1 cellular context compared by ENCODE assay signal in the genomic region with DNA sequence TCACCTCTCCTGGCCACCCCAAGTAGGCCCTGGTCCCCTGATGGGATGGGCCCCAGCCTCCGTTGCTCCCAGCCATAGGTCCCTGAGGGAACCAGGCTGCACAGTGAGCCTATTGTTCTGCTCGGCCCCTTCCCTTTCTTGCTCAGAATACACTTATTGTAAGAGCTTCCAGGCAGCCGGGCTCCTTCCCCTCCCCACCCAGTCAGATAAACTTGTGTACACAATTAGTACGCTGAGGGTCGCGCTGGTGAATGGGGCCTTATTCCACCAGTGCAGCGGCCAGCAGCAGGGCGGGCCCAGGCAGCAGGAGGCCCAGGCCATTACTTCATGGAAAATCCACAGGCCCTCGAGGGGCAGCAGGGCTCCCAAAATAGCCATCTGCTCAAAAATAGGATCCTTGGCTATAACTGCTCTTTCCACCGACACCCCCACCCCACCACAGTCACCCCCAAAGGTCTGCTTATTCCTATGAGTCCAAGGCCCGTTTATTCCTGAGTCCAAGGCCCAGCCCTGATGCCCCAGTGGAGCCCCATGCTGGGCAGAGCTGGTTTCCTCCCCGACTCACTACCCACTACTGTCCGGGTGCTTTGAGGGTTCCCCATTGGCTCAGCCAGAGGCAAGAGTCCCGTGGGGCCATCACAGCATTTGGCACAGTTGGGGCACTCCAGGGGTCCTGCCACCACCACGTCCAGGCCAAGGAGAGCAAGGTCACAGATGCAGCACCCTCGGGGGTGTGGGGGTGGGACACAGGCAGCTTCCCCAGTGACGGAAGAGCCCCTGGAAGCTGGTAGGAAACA.
TF ChIP-seq lines count a peak whose summit lies in the region.

No MANE protein-coding gene starts in this region.

TF ChIP-seq in HepG2, 621 proteins besides CTCF, POLR2A, EP300 and RAD21 (continued from another document and continues in another):
- TF ChIP-seq ZNF3 (CRISPR knock-in tag; IDR thresholded peaks at IDR 0.05) = no peak
- TF ChIP-seq, protein P1, sequence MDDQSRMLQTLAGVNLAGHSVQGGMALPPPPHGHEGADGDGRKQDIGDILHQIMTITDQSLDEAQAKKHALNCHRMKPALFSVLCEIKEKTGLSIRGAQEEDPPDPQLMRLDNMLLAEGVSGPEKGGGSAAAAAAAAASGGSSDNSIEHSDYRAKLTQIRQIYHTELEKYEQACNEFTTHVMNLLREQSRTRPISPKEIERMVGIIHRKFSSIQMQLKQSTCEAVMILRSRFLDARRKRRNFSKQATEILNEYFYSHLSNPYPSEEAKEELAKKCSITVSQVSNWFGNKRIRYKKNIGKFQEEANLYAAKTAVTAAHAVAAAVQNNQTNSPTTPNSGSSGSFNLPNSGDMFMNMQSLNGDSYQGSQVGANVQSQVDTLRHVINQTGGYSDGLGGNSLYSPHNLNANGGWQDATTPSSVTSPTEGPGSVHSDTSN (CRISPR knock-in tag; IDR thresholded peaks at IDR 0.05; ENCODE audit: borderline replicate concordance) = no peak
- TF ChIP-seq, protein P2, sequence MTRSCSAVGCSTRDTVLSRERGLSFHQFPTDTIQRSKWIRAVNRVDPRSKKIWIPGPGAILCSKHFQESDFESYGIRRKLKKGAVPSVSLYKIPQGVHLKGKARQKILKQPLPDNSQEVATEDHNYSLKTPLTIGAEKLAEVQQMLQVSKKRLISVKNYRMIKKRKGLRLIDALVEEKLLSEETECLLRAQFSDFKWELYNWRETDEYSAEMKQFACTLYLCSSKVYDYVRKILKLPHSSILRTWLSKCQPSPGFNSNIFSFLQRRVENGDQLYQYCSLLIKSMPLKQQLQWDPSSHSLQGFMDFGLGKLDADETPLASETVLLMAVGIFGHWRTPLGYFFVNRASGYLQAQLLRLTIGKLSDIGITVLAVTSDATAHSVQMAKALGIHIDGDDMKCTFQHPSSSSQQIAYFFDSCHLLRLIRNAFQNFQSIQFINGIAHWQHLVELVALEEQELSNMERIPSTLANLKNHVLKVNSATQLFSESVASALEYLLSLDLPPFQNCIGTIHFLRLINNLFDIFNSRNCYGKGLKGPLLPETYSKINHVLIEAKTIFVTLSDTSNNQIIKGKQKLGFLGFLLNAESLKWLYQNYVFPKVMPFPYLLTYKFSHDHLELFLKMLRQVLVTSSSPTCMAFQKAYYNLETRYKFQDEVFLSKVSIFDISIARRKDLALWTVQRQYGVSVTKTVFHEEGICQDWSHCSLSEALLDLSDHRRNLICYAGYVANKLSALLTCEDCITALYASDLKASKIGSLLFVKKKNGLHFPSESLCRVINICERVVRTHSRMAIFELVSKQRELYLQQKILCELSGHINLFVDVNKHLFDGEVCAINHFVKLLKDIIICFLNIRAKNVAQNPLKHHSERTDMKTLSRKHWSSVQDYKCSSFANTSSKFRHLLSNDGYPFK (CRISPR knock-in tag; IDR thresholded peaks at IDR 0.05; ENCODE audit: borderline replicate concordance) = no peak
- no peak for TF ChIP-seq MYNN (CRISPR knock-in tag; IDR thresholded peaks at IDR 0.05; ENCODE audit: low read depth)
- TF ChIP-seq, protein P3, sequence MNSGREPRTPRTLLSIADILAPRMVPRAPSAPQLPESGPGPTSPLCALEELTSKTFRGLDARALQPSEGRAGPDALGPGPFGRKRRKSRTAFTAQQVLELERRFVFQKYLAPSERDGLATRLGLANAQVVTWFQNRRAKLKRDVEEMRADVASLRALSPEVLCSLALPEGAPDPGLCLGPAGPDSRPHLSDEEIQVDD (CRISPR knock-in tag; IDR thresholded peaks at IDR 0.05; ENCODE audit: borderline replicate concordance) = no peak
- TF ChIP-seq ZNF670 (CRISPR knock-in tag; IDR thresholded peaks at IDR 0.05; ENCODE audit: borderline replicate concordance) = no peak
- TF ChIP-seq DNMT1 (CRISPR knock-in tag; IDR thresholded peaks at IDR 0.05) = no peak
- TF ChIP-seq ZBTB3 (CRISPR knock-in tag; IDR thresholded peaks at IDR 0.05; ENCODE audit: borderline replicate concordance, low read depth) = no peak
- no peak for TF ChIP-seq SKI (IDR thresholded peaks at IDR 0.05; ENCODE audit: partially characterized antibody)
- 0 out of 2 replicates have a peak, but pooled peaks have one; percentile 3 for TF ChIP-seq ZNF747 (CRISPR knock-in tag; IDR thresholded peaks at IDR 0.05; ENCODE audit: borderline replicate concordance)
- no peak for TF ChIP-seq BRD4 (CRISPR knock-in tag; IDR thresholded peaks at IDR 0.05)
- TF ChIP-seq ZFX (CRISPR knock-in tag; IDR thresholded peaks at IDR 0.05; ENCODE audit: low read depth) = peak; percentile 93
- TF ChIP-seq SMAD9 (CRISPR knock-in tag; IDR thresholded peaks at IDR 0.05) = no peak
- TF ChIP-seq ZFP36L2 (CRISPR knock-in tag; IDR thresholded peaks at IDR 0.05) = no peak
- no peak for TF ChIP-seq IKZF4 (CRISPR knock-in tag; IDR thresholded peaks at IDR 0.05; ENCODE audit: borderline replicate concordance, low read depth, not compliant biosample characterization)
- no peak for TF ChIP-seq SIN3A (IDR thresholded peaks at IDR 0.05; ENCODE audit: borderline replicate concordance, low read depth, low read length)
- TF ChIP-seq MLLT10 (CRISPR knock-in tag; IDR thresholded peaks at IDR 0.05) = no peak
- TF ChIP-seq, protein P4, sequence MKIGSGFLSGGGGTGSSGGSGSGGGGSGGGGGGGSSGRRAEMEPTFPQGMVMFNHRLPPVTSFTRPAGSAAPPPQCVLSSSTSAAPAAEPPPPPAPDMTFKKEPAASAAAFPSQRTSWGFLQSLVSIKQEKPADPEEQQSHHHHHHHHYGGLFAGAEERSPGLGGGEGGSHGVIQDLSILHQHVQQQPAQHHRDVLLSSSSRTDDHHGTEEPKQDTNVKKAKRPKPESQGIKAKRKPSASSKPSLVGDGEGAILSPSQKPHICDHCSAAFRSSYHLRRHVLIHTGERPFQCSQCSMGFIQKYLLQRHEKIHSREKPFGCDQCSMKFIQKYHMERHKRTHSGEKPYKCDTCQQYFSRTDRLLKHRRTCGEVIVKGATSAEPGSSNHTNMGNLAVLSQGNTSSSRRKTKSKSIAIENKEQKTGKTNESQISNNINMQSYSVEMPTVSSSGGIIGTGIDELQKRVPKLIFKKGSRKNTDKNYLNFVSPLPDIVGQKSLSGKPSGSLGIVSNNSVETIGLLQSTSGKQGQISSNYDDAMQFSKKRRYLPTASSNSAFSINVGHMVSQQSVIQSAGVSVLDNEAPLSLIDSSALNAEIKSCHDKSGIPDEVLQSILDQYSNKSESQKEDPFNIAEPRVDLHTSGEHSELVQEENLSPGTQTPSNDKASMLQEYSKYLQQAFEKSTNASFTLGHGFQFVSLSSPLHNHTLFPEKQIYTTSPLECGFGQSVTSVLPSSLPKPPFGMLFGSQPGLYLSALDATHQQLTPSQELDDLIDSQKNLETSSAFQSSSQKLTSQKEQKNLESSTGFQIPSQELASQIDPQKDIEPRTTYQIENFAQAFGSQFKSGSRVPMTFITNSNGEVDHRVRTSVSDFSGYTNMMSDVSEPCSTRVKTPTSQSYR (CRISPR knock-in tag; IDR thresholded peaks at IDR 0.05; ENCODE audit: borderline replicate concordance) = peak; percentile 82; the same call in 1 of the 2 replicates
- TF ChIP-seq, protein P5, sequence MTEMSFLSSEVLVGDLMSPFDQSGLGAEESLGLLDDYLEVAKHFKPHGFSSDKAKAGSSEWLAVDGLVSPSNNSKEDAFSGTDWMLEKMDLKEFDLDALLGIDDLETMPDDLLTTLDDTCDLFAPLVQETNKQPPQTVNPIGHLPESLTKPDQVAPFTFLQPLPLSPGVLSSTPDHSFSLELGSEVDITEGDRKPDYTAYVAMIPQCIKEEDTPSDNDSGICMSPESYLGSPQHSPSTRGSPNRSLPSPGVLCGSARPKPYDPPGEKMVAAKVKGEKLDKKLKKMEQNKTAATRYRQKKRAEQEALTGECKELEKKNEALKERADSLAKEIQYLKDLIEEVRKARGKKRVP (CRISPR knock-in tag; IDR thresholded peaks at IDR 0.05) = no peak
- TF ChIP-seq ZNF878 (CRISPR knock-in tag; IDR thresholded peaks at IDR 0.05) = no peak
- no peak for TF ChIP-seq DMAP1 (CRISPR knock-in tag; IDR thresholded peaks at IDR 0.05)
- peak; percentile 38; the same call in 1 of the 2 replicates for TF ChIP-seq KDM2A (CRISPR knock-in tag; IDR thresholded peaks at IDR 0.05; ENCODE audit: borderline replicate concordance, low read depth)
- TF ChIP-seq, protein P6, sequence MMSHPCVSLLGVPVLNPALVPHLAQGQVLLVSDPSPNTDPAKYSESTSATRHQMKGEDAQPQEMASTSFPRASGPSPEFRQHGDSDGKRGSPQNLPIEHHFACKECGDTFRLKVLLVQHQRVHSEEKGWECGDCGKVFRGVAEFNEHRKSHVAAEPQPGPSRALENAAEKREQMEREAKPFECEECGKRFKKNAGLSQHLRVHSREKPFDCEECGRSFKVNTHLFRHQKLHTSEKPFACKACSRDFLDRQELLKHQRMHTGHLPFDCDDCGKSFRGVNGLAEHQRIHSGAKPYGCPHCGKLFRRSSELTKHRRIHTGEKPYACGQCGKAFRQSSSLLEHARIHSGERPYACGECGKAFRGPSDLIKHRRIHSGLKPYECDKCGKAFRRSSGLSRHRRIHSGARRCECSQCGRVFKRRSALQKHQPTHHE (CRISPR knock-in tag; IDR thresholded peaks at IDR 0.05; ENCODE audit: borderline replicate concordance) = no peak
- TF ChIP-seq ZNF235 (CRISPR knock-in tag; IDR thresholded peaks at IDR 0.05; ENCODE audit: borderline replicate concordance) = no peak
- no peak for TF ChIP-seq REL (CRISPR knock-in tag; conservative IDR thresholded peaks at IDR 0.05)
- TF ChIP-seq ADNP (CRISPR knock-in tag; IDR thresholded peaks at IDR 0.05) = no peak
- peak; percentile 75; the same call in 1 of the 2 replicates for TF ChIP-seq HMG20B (CRISPR knock-in tag; conservative IDR thresholded peaks at IDR 0.05)
- TF ChIP-seq PAX8 (CRISPR knock-in tag; IDR thresholded peaks at IDR 0.05; ENCODE audit: borderline replicate concordance) = no peak
- no peak for TF ChIP-seq ZFAT (CRISPR knock-in tag; conservative IDR thresholded peaks at IDR 0.05)
- no peak for TF ChIP-seq RFX5 (IDR thresholded peaks at IDR 0.05; ENCODE audit: low read depth, low read length)
- TF ChIP-seq PLRG1 (conservative IDR thresholded peaks at IDR 0.05) = no peak
- no peak for TF ChIP-seq NKX3-1 (CRISPR knock-in tag; IDR thresholded peaks at IDR 0.05)
- TF ChIP-seq ZSCAN21 (CRISPR knock-in tag; IDR thresholded peaks at IDR 0.05; ENCODE audit: borderline replicate concordance) = 0 out of 2 replicates have a peak, but pooled peaks have one; percentile 11
- no peak for TF ChIP-seq SNAI1 (CRISPR knock-in tag; IDR thresholded peaks at IDR 0.05; ENCODE audit: borderline replicate concordance)
- TF ChIP-seq NPAS2 (CRISPR knock-in tag; IDR thresholded peaks at IDR 0.05; ENCODE audit: borderline replicate concordance) = no peak
- TF ChIP-seq, protein P7, sequence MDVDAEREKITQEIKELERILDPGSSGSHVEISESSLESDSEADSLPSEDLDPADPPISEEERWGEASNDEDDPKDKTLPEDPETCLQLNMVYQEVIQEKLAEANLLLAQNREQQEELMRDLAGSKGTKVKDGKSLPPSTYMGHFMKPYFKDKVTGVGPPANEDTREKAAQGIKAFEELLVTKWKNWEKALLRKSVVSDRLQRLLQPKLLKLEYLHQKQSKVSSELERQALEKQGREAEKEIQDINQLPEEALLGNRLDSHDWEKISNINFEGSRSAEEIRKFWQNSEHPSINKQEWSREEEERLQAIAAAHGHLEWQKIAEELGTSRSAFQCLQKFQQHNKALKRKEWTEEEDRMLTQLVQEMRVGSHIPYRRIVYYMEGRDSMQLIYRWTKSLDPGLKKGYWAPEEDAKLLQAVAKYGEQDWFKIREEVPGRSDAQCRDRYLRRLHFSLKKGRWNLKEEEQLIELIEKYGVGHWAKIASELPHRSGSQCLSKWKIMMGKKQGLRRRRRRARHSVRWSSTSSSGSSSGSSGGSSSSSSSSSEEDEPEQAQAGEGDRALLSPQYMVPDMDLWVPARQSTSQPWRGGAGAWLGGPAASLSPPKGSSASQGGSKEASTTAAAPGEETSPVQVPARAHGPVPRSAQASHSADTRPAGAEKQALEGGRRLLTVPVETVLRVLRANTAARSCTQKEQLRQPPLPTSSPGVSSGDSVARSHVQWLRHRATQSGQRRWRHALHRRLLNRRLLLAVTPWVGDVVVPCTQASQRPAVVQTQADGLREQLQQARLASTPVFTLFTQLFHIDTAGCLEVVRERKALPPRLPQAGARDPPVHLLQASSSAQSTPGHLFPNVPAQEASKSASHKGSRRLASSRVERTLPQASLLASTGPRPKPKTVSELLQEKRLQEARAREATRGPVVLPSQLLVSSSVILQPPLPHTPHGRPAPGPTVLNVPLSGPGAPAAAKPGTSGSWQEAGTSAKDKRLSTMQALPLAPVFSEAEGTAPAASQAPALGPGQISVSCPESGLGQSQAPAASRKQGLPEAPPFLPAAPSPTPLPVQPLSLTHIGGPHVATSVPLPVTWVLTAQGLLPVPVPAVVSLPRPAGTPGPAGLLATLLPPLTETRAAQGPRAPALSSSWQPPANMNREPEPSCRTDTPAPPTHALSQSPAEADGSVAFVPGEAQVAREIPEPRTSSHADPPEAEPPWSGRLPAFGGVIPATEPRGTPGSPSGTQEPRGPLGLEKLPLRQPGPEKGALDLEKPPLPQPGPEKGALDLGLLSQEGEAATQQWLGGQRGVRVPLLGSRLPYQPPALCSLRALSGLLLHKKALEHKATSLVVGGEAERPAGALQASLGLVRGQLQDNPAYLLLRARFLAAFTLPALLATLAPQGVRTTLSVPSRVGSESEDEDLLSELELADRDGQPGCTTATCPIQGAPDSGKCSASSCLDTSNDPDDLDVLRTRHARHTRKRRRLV (CRISPR knock-in tag; IDR thresholded peaks at IDR 0.05) = no peak
- no peak for TF ChIP-seq AHR (CRISPR knock-in tag; IDR thresholded peaks at IDR 0.05)
- no peak for TF ChIP-seq SOX6 (IDR thresholded peaks at IDR 0.05)
- TF ChIP-seq SOX6 (CRISPR knock-in tag; IDR thresholded peaks at IDR 0.05) = peak; percentile 95
- TF ChIP-seq, protein P8, sequence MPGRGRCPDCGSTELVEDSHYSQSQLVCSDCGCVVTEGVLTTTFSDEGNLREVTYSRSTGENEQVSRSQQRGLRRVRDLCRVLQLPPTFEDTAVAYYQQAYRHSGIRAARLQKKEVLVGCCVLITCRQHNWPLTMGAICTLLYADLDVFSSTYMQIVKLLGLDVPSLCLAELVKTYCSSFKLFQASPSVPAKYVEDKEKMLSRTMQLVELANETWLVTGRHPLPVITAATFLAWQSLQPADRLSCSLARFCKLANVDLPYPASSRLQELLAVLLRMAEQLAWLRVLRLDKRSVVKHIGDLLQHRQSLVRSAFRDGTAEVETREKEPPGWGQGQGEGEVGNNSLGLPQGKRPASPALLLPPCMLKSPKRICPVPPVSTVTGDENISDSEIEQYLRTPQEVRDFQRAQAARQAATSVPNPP (CRISPR knock-in tag; IDR thresholded peaks at IDR 0.05) = no peak
- no peak for TF ChIP-seq GPN1 (CRISPR knock-in tag; IDR thresholded peaks at IDR 0.05; ENCODE audit: borderline replicate concordance)
- TF ChIP-seq ZNF431 (CRISPR knock-in tag; IDR thresholded peaks at IDR 0.05; ENCODE audit: borderline replicate concordance, low read depth) = no peak
- no peak for TF ChIP-seq ZNF773 (CRISPR knock-in tag; IDR thresholded peaks at IDR 0.05; ENCODE audit: borderline replicate concordance)
- no peak for TF ChIP-seq ATM (IDR thresholded peaks at IDR 0.05; ENCODE audit: borderline replicate concordance)
- no peak for TF ChIP-seq EHMT2 (IDR thresholded peaks at IDR 0.05; ENCODE audit: borderline replicate concordance, low read depth, low read length)
- no peak for TF ChIP-seq RFX3 (CRISPR knock-in tag; IDR thresholded peaks at IDR 0.05)
- TF ChIP-seq RBFOX2 (IDR thresholded peaks at IDR 0.05; ENCODE audit: low read depth, low read length) = peak; percentile 37; the same call in 1 of the 2 replicates
- peak; percentile 43; the same call in 1 of the 2 replicates for TF ChIP-seq ZNF12 (CRISPR knock-in tag; IDR thresholded peaks at IDR 0.05)
- TF ChIP-seq SALL2 (CRISPR knock-in tag; IDR thresholded peaks at IDR 0.05) = 0 out of 2 replicates have a peak, but pooled peaks have one; percentile 12
